Comparison of ENCODE assay signal across 8 cellular contexts in the genomic region with DNA sequence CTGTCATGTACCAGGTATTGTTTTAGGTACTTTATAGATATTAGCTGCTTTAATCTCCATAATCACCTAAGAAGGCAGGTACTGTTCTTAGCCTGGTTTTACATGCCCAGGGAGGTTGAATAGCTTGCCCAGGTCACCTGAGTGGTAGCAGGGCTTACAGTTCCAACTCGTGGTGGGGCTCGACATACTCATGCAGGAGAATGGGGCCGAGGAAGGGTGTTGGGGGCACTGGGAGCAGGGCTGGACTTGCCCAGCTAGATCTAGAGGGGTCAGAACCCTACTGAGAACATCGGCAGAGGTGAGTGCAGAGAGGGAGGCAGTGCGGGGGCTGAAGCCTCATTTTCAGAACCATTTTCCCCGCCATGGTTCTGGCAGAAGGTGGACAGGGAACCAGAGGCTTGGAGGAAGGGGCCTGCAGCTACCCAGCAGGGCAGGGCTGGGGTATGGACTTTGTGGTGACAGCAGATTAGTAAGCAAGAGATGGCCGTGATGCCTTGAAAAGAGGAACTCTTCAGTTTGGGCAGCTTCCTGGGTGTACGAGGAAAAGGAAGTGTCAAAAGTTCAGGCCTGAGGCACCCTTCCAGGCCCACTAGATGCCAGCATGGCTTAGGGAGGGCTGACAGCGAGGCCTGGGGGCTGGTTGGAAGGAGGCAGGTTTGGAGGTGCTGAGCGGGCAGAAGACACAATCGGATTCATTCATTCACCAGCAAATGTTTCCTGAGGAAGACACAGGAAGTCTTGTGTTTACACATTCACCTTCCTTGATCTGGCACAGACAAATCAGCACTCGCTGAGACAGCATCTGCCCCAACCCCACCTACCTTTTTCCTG. TPM values are rescaled to one million over a fixed set of nuclear protein-coding genes. Genes with fewer than 3 reads are reported as not detected.
DNase-seq lines count a peak whose midpoint lies in the region; ATAC-seq and TF ChIP-seq lines count a peak whose summit lies in the region.

No MANE protein-coding gene starts in this region.

- H2AFZ ChIP-seq in PC-3 (ENCODE audit: low read length) = peak overlapping the region; percentile 56
- H2AFZ ChIP-seq in SK-N-SH (ENCODE audit: low read depth) = no peak overlapping the region

- peak; percentile 36 for DNase-seq in GM10248 (ENCODE audit: extremely low spot score)
- DNase-seq in PC-3 = peak; percentile 37
- peak in 1 of 3 experiments; percentile 2 for DNase-seq in effector memory CD8-positive, alpha-beta T cell
- no peak for DNase-seq in omental fat pad (ENCODE audit: low spot score)
- DNase-seq in NCI-H524 (lab: John Stamatoyannopoulos, UW) = no peak
- no peak for DNase-seq in SHP77 (lab: John Stamatoyannopoulos, UW)
- no peak for DNase-seq in suprapubic skin (ENCODE audit: low spot score in 2 of 2)
- DNase-seq in SK-N-SH = no peak

- H3K27ac Mint-ChIP-seq in effector memory CD8-positive, alpha-beta T cell = peak overlapping the region; percentile 22 to 92

- H3K79me2 ChIP-seq in PC-3 (ENCODE audit: low read length) = no peaks in the 10 kb centered on the region
- no peaks in the 10 kb centered on the region for H3K79me2 ChIP-seq in SK-N-SH (ENCODE audit: insufficient read depth)

- H3K27me3 ChIP-seq in PC-3 (ENCODE audit: low read length) (no peaks in the 10 kb centered on the region), suprapubic skin (no peaks in the 10 kb centered on the region), SK-N-SH (ENCODE audit: insufficient read depth) (no peaks in the 10 kb centered on the region)

- no peak for TF ChIP-seq POLR2A in suprapubic skin (IDR thresholded peaks at IDR 0.05)

- no peak for TF ChIP-seq RAD21 in SK-N-SH (IDR thresholded peaks at IDR 0.05; ENCODE audit: low read length)

- H3K9me3 ChIP-seq in PC-3 (ENCODE audit: low read length) (no peaks in the 10 kb centered on the region), suprapubic skin (no peaks in the 10 kb centered on the region), SK-N-SH (no peaks in the 10 kb centered on the region)

- no TSS peak for BruUV-seq in PC-3 (replicated peaks; lab: Mats Ljungman, UMichigan)

- intact Hi-C loops in PC-3 (cut with micrococcal nuclease) = no loop called here

- H3F3A ChIP-seq in PC-3 (ENCODE audit: low read length, unreplicated experiment) (no peaks in the 10 kb centered on the region), SK-N-SH (replicated peaks; ENCODE audit: insufficient read depth) (no peaks in the 10 kb centered on the region)

- H3K4me1 ChIP-seq in PC-3 (ENCODE audit: insufficient read depth, low read length) (peaks cover 9% of the 10 kb centered on the region), suprapubic skin (no peaks in the 10 kb centered on the region), SK-N-SH (ENCODE audit: control insufficient read depth in 1 of 2, insufficient read depth in 2 of 2, low read depth in 1 of 2, low read length in 1 of 2) (no peaks in the 10 kb centered on the region; a peak in 1 of 4 replicates)

- POLR2A ChIA-PET in GM10248 (lab: Yijun Ruan, JAX) (no interaction called here), PC-3 (lab: Charles Lee; ENCODE audit: unreplicated experiment) (no interaction called here), SK-N-SH (lab: Yijun Ruan, JAX) (no interaction called here)

- H3K4me3 ChIP-seq in PC-3 (ENCODE audit: low read length) (no peak overlapping the region), suprapubic skin (no peak overlapping the region), SK-N-SH (ENCODE audit: low read depth in 2 of 2, low read length in 1 of 2) (no peak overlapping the region)

- H3K9me2 ChIP-seq in PC-3 (replicated peaks; ENCODE audit: low read length) (no peaks in the 10 kb centered on the region), SK-N-SH (no peaks in the 10 kb centered on the region)

- TF ChIP-seq EP300 in suprapubic skin (IDR thresholded peaks at IDR 0.05) = no peak
- TF ChIP-seq EP300 in SK-N-SH (IDR thresholded peaks at IDR 0.05; ENCODE audit: borderline replicate concordance in 1 of 2, low read depth in 1 of 2, low read length in 1 of 2) = no peak

- TF ChIP-seq CTCF in GM10248 (IDR thresholded peaks at IDR 0.05; ENCODE audit: control extremely low read depth, extremely low read depth, low read depth, missing control alignments) (no peak), PC-3 (conservative IDR thresholded peaks at IDR 0.05; ENCODE audit: low read depth, low read length) (no peak), omental fat pad (IDR thresholded peaks at IDR 0.05) (no peak), suprapubic skin (IDR thresholded peaks at IDR 0.05) (no peak), SK-N-SH (IDR thresholded peaks at IDR 0.05) (no peak)

- H3K9ac ChIP-seq in PC-3 (ENCODE audit: low read length) (no peak overlapping the region), SK-N-SH (no peak overlapping the region)

- no peaks in the 10 kb centered on the region for H3K27me3 Mint-ChIP-seq in effector memory CD8-positive, alpha-beta T cell

- peaks cover 10 to 13% of the 10 kb centered on the region in 2 donors for H3K4me1 Mint-ChIP-seq in effector memory CD8-positive, alpha-beta T cell (ENCODE audit: low read depth in 2 of 2)

- H3K27ac ChIP-seq in PC-3 (ENCODE audit: low read length) (no peak overlapping the region), suprapubic skin (no peak overlapping the region), SK-N-SH (ENCODE audit: low read depth in 2 of 2, low read length in 1 of 2) (no peak overlapping the region)

- no peak overlapping the region for H3K4me2 ChIP-seq in PC-3 (ENCODE audit: low read length)
- no peak overlapping the region for H3K4me2 ChIP-seq in SK-N-SH

- peak overlapping the region in 1 of 2 donors; percentile 15 for H3K4me3 Mint-ChIP-seq in effector memory CD8-positive, alpha-beta T cell

- CTCF ChIA-PET in GM10248 (lab: Yijun Ruan, JAX) = interaction anchor here (0.9 to 6.8 kb wide), 5 partner anchors 12 to 119 kb away, joined by 3 to 50 read pairs (median 6); a partner anchor contains a TSS
- CTCF ChIA-PET in PC-3 (lab: Charles Lee) = interaction anchor here (0.6 kb wide), 1 partner anchor 13 kb away, joined by 3 read pairs; no protein-coding TSS in a partner anchor
- CTCF ChIA-PET in SK-N-SH (lab: Yijun Ruan, JAX) = interaction anchor here (1.4 to 1.5 kb wide), 2 partner anchors 13 to 82 kb away, joined by 3 to 4 read pairs; a partner anchor contains a TSS

- ATAC-seq in PC-3 = peak; percentile 27
- peak; percentile 64 for ATAC-seq in effector memory CD8-positive, alpha-beta T cell (replicated peaks)
- ATAC-seq in omental fat pad (ENCODE audit: low FRiP score) = peak; percentile 41

- no peaks in the 10 kb centered on the region for H4K20me1 ChIP-seq in PC-3 (ENCODE audit: low read length)
- H4K20me1 ChIP-seq in SK-N-SH (ENCODE audit: insufficient read depth) = no peaks in the 10 kb centered on the region

- WGBS in suprapubic skin = 80% methylated on average over 10 of the region's 12 CpGs
- 86% methylated on average over 12 of the region's 12 CpGs for WGBS in SK-N-SH (ENCODE audit: low lambda C conversion rate)

- no peaks in the 10 kb centered on the region for H3K9me3 Mint-ChIP-seq in effector memory CD8-positive, alpha-beta T cell

- H3K36me3 ChIP-seq in PC-3 (ENCODE audit: low read depth, low read length) (no peaks in the 10 kb centered on the region), suprapubic skin (no peaks in the 10 kb centered on the region), SK-N-SH (replicated peaks in 1 of 2; ENCODE audit: control insufficient read depth in 1 of 2, insufficient read depth in 2 of 2, low read length in 1 of 2) (no peaks in the 10 kb centered on the region)

- H3K36me3 Mint-ChIP-seq in effector memory CD8-positive, alpha-beta T cell (ENCODE audit: insufficient read depth) = no peaks in the 10 kb centered on the region

TF ChIP-seq in SK-N-SH, 30 proteins besides CTCF, POLR2A, EP300 and RAD21 (continues in another document):
- TF ChIP-seq TCF12 (IDR thresholded peaks at IDR 0.05) = no peak
- no peak for TF ChIP-seq NRF1 (IDR thresholded peaks at IDR 0.05; ENCODE audit: low read depth, low read length)
- TF ChIP-seq FOXM1 (IDR thresholded peaks at IDR 0.05; ENCODE audit: low read depth) = no peak
- TF ChIP-seq, protein P1, sequence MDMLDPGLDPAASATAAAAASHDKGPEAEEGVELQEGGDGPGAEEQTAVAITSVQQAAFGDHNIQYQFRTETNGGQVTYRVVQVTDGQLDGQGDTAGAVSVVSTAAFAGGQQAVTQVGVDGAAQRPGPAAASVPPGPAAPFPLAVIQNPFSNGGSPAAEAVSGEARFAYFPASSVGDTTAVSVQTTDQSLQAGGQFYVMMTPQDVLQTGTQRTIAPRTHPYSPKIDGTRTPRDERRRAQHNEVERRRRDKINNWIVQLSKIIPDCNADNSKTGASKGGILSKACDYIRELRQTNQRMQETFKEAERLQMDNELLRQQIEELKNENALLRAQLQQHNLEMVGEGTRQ (IDR thresholded peaks at IDR 0.05; ENCODE audit: borderline replicate concordance, low read depth, low read length) = no peak
- no peak for TF ChIP-seq EZH2phosphoT487 (IDR thresholded peaks at IDR 0.05; ENCODE audit: borderline replicate concordance, low read depth)
- TF ChIP-seq JUND (IDR thresholded peaks at IDR 0.05) = no peak
- TF ChIP-seq POLR2AphosphoS5 (IDR thresholded peaks at IDR 0.05; ENCODE audit: low read depth, low read length) = no peak
- TF ChIP-seq, protein P2, sequence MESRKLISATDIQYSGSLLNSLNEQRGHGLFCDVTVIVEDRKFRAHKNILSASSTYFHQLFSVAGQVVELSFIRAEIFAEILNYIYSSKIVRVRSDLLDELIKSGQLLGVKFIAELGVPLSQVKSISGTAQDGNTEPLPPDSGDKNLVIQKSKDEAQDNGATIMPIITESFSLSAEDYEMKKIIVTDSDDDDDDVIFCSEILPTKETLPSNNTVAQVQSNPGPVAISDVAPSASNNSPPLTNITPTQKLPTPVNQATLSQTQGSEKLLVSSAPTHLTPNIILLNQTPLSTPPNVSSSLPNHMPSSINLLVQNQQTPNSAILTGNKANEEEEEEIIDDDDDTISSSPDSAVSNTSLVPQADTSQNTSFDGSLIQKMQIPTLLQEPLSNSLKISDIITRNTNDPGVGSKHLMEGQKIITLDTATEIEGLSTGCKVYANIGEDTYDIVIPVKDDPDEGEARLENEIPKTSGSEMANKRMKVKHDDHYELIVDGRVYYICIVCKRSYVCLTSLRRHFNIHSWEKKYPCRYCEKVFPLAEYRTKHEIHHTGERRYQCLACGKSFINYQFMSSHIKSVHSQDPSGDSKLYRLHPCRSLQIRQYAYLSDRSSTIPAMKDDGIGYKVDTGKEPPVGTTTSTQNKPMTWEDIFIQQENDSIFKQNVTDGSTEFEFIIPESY (IDR thresholded peaks at IDR 0.05; ENCODE audit: borderline replicate concordance, low read depth) = no peak
- no peak for TF ChIP-seq RXRA (IDR thresholded peaks at IDR 0.05; ENCODE audit: borderline replicate concordance, low read depth)
- no peak for TF ChIP-seq YY1 (IDR thresholded peaks at IDR 0.05; ENCODE audit: low read depth)
- no peak for TF ChIP-seq RCOR1 (IDR thresholded peaks at IDR 0.05; ENCODE audit: low read length)
- TF ChIP-seq GABPA (IDR thresholded peaks at IDR 0.05; ENCODE audit: low read depth) = no peak

RNA-seq across cellular contexts. Expression of a gene that starts 54.7 kb away (rescaled TPM):
- not detected in 2 replicates for total RNA-seq in PC-3 (2014; rRNA removed)
- total RNA-seq in omental fat pad = 100 to 1,000 TPM; 106 to 359 (median 275) TPM
- total RNA-seq in suprapubic skin = 10 to 100 TPM in 2 of 4 donors, 1 to 10 TPM in 2; 3.9 to 17.0 (median 11.1) TPM
- not detected in 2 replicates for polyA plus RNA-seq in SK-N-SH (2012; rRNA removed)
- 0.01 TPM in 1 of 2 replicates, not detected in the other for polyA plus RNA-seq in SK-N-SH (2012; cell fraction: cytosol; rRNA removed)
- polyA plus RNA-seq in SK-N-SH (2012; cell fraction: nucleus; rRNA removed) = not detected in 2 replicates

Comparison
In these comparisons a context has a peak if more than half of its experiments do, and no peak if none do; other contexts are left out.
1. DNase-seq: peak in GM10248 (single experiment) and PC-3 (single experiment); none in omental fat pad (single experiment), NCI-H524 (0 of 2), SHP77 (0 of 2), suprapubic skin (0 of 2) and SK-N-SH (single experiment).
2. RNA of a gene that starts 54.7 kb away (total RNA-seq): 106 to 359 TPM in omental fat pad; 3.9 to 17.0 TPM in suprapubic skin and not detected in PC-3; every median in the first group is over 4 times any median in the second.
3. Peak in every context shown above with its lines, with median percentiles within 50 percentile points of each other: ATAC-seq.